Comparison of ENCODE assay signal across 9 cellular contexts in genomic region chr20:57698191-57698866, GRCh38. TPM values are rescaled to one million over a fixed set of nuclear protein-coding genes. Genes with fewer than 3 reads are reported as not detected.
DNase-seq lines count a peak whose midpoint lies in the region; ATAC-seq, FAIRE-seq and TF ChIP-seq lines count a peak whose summit lies in the region.
"Had no signal": no experiment of that assay in that cellular context is flagged by ENCODE, and none has a peak within 500 bp of the region (broad histone marks: within the 10 kb centered on the region; RNA-seq: fewer than 3 reads in every experiment).

No MANE protein-coding gene starts in this region.

- no peaks in the 10 kb centered on the region for H3K9me3 Mint-ChIP-seq in stimulated activated naive CD8-positive, alpha-beta T cell treated with anti-CD3 and anti-CD28 coated beads, Interleukin-15, amount 100 ng/mL, for 72 hours

- H3K36me3 ChIP-seq in keratinocyte (ENCODE audit: control insufficient read depth in 2 of 2, extremely low read depth in 1 of 2, insufficient read depth in 2 of 2, low read length in 2 of 2), result peaks cover 6 to 40% of the 10 kb centered on the region in 2 experiments
- H3K36me3 ChIP-seq: cardiac muscle cell had no signal

- peaks cover 83% of the 10 kb centered on the region for H3K79me2 ChIP-seq in keratinocyte (ENCODE audit: control insufficient read depth, insufficient read depth, low read length)

- peak; percentile 99 for ATAC-seq in stimulated activated naive CD8-positive, alpha-beta T cell treated with anti-CD3 and anti-CD28 coated beads, Interleukin-15, amount 100 ng/mL, for 72 hours
- ATAC-seq in HG02884 (IDR thresholded peaks at IDR 0.05; ENCODE audit: unreplicated experiment) (no peak), GM19351 (IDR thresholded peaks at IDR 0.05; ENCODE audit: unreplicated experiment) (no peak)

- H3K4me2 ChIP-seq in keratinocyte (ENCODE audit: control insufficient read depth, extremely low read depth, insufficient read depth, low read depth, low read length), result peak overlapping the region; percentile 75

- peak overlapping the region; percentile 91 for H3K27ac ChIP-seq in keratinocyte (ENCODE audit: control insufficient read depth, insufficient read depth, low read length)
- H3K27ac ChIP-seq: cardiac muscle cell had no signal

- H3K27me3 Mint-ChIP-seq in stimulated activated naive CD8-positive, alpha-beta T cell treated with anti-CD3 and anti-CD28 coated beads, Interleukin-15, amount 100 ng/mL, for 72 hours, result no peaks in the 10 kb centered on the region

- peaks cover 2% of the 10 kb centered on the region for H3K9me1 ChIP-seq in keratinocyte (ENCODE audit: control insufficient read depth, extremely low read depth, insufficient read depth, low read length)

- FAIRE-seq in keratinocyte (lab: Jason Lieb, UNC), result peak; percentile 99

- DNase-seq in ACHN, result peak; percentile 96
- DNase-seq in NCI-H69 (lab: John Stamatoyannopoulos, UW), result peak; percentile 18
- DNase-seq in activated effector memory CD4-positive, alpha-beta T cell treated with anti-CD3 and anti-CD28 coated beads, Interleukin-2, amount 50 U/mL, for 16 hours, result peak; percentile 86
- peak; percentile 98 for DNase-seq in keratinocyte (ENCODE audit: low read depth, low spot score)
- peak; percentile 62 to 85 for DNase-seq in stimulated activated naive CD8-positive, alpha-beta T cell treated with anti-CD3 and anti-CD28 coated beads, Interleukin-15, amount 100 ng/mL, for 72 hours
- DNase-seq in NCI-H128 (lab: John Stamatoyannopoulos, UW; ENCODE audit: unreplicated experiment), result no peak

- in situ Hi-C loops in ACHN (cut with HindIII; ENCODE audit: low pct_ligation_motif_present, low pct_unique_long_range_greater_than_20kb, low sequenced_read_pairs), result no loop called here

- H3K4me3 Mint-ChIP-seq in stimulated activated naive CD8-positive, alpha-beta T cell treated with anti-CD3 and anti-CD28 coated beads, Interleukin-15, amount 100 ng/mL, for 72 hours, result peak overlapping the region; percentile 47 to 75

- peak overlapping the region in 1 of 2 donors; percentile 52 for H3K27ac Mint-ChIP-seq in stimulated activated naive CD8-positive, alpha-beta T cell treated with anti-CD3 and anti-CD28 coated beads, Interleukin-15, amount 100 ng/mL, for 72 hours

- H2AFZ ChIP-seq in keratinocyte (ENCODE audit: control insufficient read depth, low read length), result no peak overlapping the region

- peak overlapping the region; percentile 56 for H3K9ac ChIP-seq in keratinocyte (ENCODE audit: control insufficient read depth, extremely low read depth, insufficient read depth, low read length)

- H3K9me3 ChIP-seq in keratinocyte (ENCODE audit: control insufficient read depth, low read depth, low read length), result no peaks in the 10 kb centered on the region

- H3K4me1 Mint-ChIP-seq in stimulated activated naive CD8-positive, alpha-beta T cell treated with anti-CD3 and anti-CD28 coated beads, Interleukin-15, amount 100 ng/mL, for 72 hours, result peaks cover 48% of the 10 kb centered on the region

- no peak for TF ChIP-seq CTCF in keratinocyte (optimal IDR thresholded peaks at IDR 0.05 in 1 of 3, IDR thresholded peaks at IDR 0.05 in 1 of 3, conservative IDR thresholded peaks at IDR 0.05 in 1 of 3; ENCODE audit: extremely low read depth in 1 of 3, insufficient read depth in 2 of 3, low read length in 3 of 3)

- peaks cover 88% of the 10 kb centered on the region for H3K4me1 ChIP-seq in keratinocyte (ENCODE audit: control insufficient read depth, extremely low read depth, insufficient read depth, low read length)

- no peaks in the 10 kb centered on the region for H3K27me3 ChIP-seq in keratinocyte (ENCODE audit: control insufficient read depth, extremely low read depth, insufficient read depth, low read length)

- dilution Hi-C loops in keratinocyte (cut with MboI; ENCODE audit: extremely low pct_ligation_motif_present, low sequenced_read_pairs), result no loop called here

- peak overlapping the region in 1 of 3 experiments; percentile 39 for H3K4me3 ChIP-seq in keratinocyte (ENCODE audit: control insufficient read depth in 2 of 3, extremely low read depth in 1 of 3, insufficient read depth in 2 of 3, low read depth in 1 of 3, low read length in 3 of 3)
- H3K4me3 ChIP-seq: cardiac muscle cell had no signal

- H4K20me1 ChIP-seq in keratinocyte (ENCODE audit: control insufficient read depth, extremely low read depth, insufficient read depth, low read length), result peaks cover 15% of the 10 kb centered on the region

RNA-seq across cellular contexts. Expression of gene PMEPA1, which starts 11.5 kb away (rescaled TPM):
- polyA plus RNA-seq in keratinocyte, result 29.0 to 84.0 TPM (median 50.7 TPM) in 3 replicates
- polyA plus RNA-seq in keratinocyte (2011; ENCODE audit: low read depth), result 14.2 TPM
- polyA plus RNA-seq in keratinocyte (2011; cell fraction: cytosol; rRNA removed), result 40.6 and 82.2 TPM in 2 replicates
- polyA plus RNA-seq in keratinocyte (2011; cell fraction: nucleus; rRNA removed), result 70.2 and 80.4 TPM in 2 replicates
- 20.6 and 151 TPM in 2 replicates for polyA plus RNA-seq in keratinocyte (2012; ENCODE audit: low replicate concordance)
- polyA minus RNA-seq in keratinocyte, result 41.7 to 94.9 TPM (median 50.4 TPM) in 3 replicates
- polyA minus RNA-seq in keratinocyte (2011; cell fraction: cytosol; rRNA and poly(A)+ RNA removed), result 149 TPM
- 70.1 and 74.7 TPM in 2 replicates for polyA minus RNA-seq in keratinocyte (2011; cell fraction: nucleus; rRNA and poly(A)+ RNA removed)
